In the genomic region with DNA sequence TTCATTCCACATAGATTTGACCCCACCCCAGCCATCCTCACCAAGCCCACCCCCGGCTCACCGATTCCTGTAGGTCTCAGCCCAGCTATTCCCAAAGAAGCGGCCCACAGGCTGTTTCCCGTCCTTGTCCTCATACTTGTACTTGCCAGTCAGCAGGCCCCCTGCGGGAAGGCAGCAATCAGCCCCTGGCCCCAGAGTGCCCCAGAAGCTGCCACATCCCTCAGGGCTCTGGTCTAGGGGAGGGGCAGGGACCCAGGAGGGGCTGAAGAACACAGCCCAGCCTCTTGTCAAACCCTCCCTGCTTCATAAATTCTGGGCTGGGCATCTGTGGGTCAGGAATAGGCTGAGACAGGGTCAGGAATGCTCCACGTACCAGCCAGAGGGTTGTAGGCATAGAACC, we compare ENCODE assay signal across 29 cellular contexts.
"Had no signal": no experiment of that assay in that cellular context is flagged by ENCODE, and none has a peak within 500 bp of the region (broad histone marks: within the 10 kb centered on the region; RNA-seq: fewer than 3 reads in every experiment).

No MANE protein-coding gene starts in this region.

- H3K27me3 Mint-ChIP-seq: activated CD4-positive, alpha-beta memory T cell treated with anti-CD3 and anti-CD28 coated beads for 36 hours; activated naive CD4-positive, alpha-beta T cell treated with anti-CD3 and anti-CD28 coated beads, Interleukin-2, amount 50 U/mL, for 24 hours; activated naive CD8-positive, alpha-beta T cell treated with anti-CD3 and anti-CD28 coated beads, Interleukin-2, amount 10 ng/mL, durations not matched to agents 7 days and 5 days; activated T-helper 17 cell treated with anti-CD3 and anti-CD28 coated beads, Interleukin-2, amount 50 U/mL, for 72 hours; effector memory CD8-positive, alpha-beta T cell had no signal

- ATAC-seq: activated CD8-positive, alpha-beta T cell treated with anti-CD3 and anti-CD28 coated beads, Interleukin-2, amount 10 ng/mL, durations not matched to agents 7 days and 5 days; activated T-cell treated with anti-CD3 and anti-CD28 coated beads, Interleukin-2, amount 50 U/mL, for 4 hours; activated T-helper 17 cell treated with anti-CD3 and anti-CD28 coated beads, Interleukin-2, amount 50 U/mL, for 72 hours; body of pancreas; effector memory CD8-positive, alpha-beta T cell; foreskin keratinocyte; gastrocnemius medialis; heart left ventricle; WTC11 had no signal

- H3K9me3 ChIP-seq: body of pancreas, esophagus muscularis mucosa, gastrocnemius medialis, heart left ventricle had no signal

- H3K27ac Mint-ChIP-seq: activated CD4-positive, alpha-beta memory T cell treated with anti-CD3 and anti-CD28 coated beads for 36 hours; activated CD8-positive, alpha-beta T cell treated with anti-CD3 and anti-CD28 coated beads, Interleukin-2, amount 10 ng/mL, durations not matched to agents 7 days and 5 days; activated naive CD4-positive, alpha-beta T cell treated with anti-CD3 and anti-CD28 coated beads, Interleukin-2, amount 50 U/mL, for 24 hours; activated naive CD8-positive, alpha-beta T cell treated with anti-CD3 and anti-CD28 coated beads, Interleukin-2, amount 10 ng/mL, durations not matched to agents 7 days and 5 days; activated T-helper 17 cell treated with anti-CD3 and anti-CD28 coated beads, Interleukin-2, amount 50 U/mL, for 72 hours; WTC11 had no signal

- H3K4me3 ChIP-seq: body of pancreas, esophagus muscularis mucosa, gastrocnemius medialis, heart left ventricle had no signal

- FAIRE-seq: colon, TTC549 had no signal

- H3K4me3 Mint-ChIP-seq: activated CD4-positive, alpha-beta memory T cell treated with anti-CD3 and anti-CD28 coated beads for 36 hours; activated CD8-positive, alpha-beta T cell treated with anti-CD3 and anti-CD28 coated beads, Interleukin-2, amount 10 ng/mL, durations not matched to agents 7 days and 5 days; activated naive CD4-positive, alpha-beta T cell treated with anti-CD3 and anti-CD28 coated beads, Interleukin-2, amount 50 U/mL, for 24 hours; activated naive CD8-positive, alpha-beta T cell treated with anti-CD3 and anti-CD28 coated beads, Interleukin-2, amount 10 ng/mL, durations not matched to agents 7 days and 5 days; activated T-cell treated with anti-CD3 and anti-CD28 coated beads, Interleukin-2, amount 50 U/mL, for 4 hours; activated T-helper 17 cell treated with anti-CD3 and anti-CD28 coated beads, Interleukin-2, amount 50 U/mL, for 72 hours; effector memory CD8-positive, alpha-beta T cell; WTC11 had no signal

- H3K9me3 Mint-ChIP-seq: activated CD4-positive, alpha-beta memory T cell treated with anti-CD3 and anti-CD28 coated beads for 36 hours; activated naive CD4-positive, alpha-beta T cell treated with anti-CD3 and anti-CD28 coated beads, Interleukin-2, amount 50 U/mL, for 24 hours; activated naive CD8-positive, alpha-beta T cell treated with anti-CD3 and anti-CD28 coated beads, Interleukin-2, amount 10 ng/mL, durations not matched to agents 7 days and 5 days; activated T-cell treated with anti-CD3 and anti-CD28 coated beads, Interleukin-2, amount 50 U/mL, for 4 hours; activated T-helper 17 cell treated with anti-CD3 and anti-CD28 coated beads, Interleukin-2, amount 50 U/mL, for 72 hours; effector memory CD8-positive, alpha-beta T cell; WTC11 had no signal

- H3K27me3 ChIP-seq: body of pancreas, esophagus muscularis mucosa, foreskin keratinocyte, gastrocnemius medialis, heart left ventricle had no signal

- H3K27ac ChIP-seq: body of pancreas, esophagus muscularis mucosa, foreskin keratinocyte, gastrocnemius medialis, heart left ventricle, VCaP had no signal

- H3K4me1 ChIP-seq: foreskin keratinocyte had no signal

- DNase-seq: activated CD4-positive, alpha-beta memory T cell treated with anti-CD3 and anti-CD28 coated beads for 36 hours; activated CD4-positive, alpha-beta T cell treated with anti-CD3 and anti-CD28 coated beads for 1 hour; activated CD4-positive, alpha-beta T cell treated with anti-CD3 and anti-CD28 coated beads for 4 hours; activated CD8-positive, alpha-beta T cell treated with anti-CD3 and anti-CD28 coated beads, Interleukin-2, amount 10 ng/mL, durations not matched to agents 7 days and 5 days; activated gamma-delta T cell; activated naive CD4-positive, alpha-beta T cell; activated naive CD8-positive, alpha-beta T cell treated with anti-CD3 and anti-CD28 coated beads, Interleukin-2, amount 10 ng/mL, durations not matched to agents 7 days and 5 days; activated T-cell treated with anti-CD3 and anti-CD28 coated beads, Interleukin-2, amount 50 U/mL, for 4 hours; amniotic stem cell; anterior cingulate cortex; body of pancreas; caudate nucleus; cortex of kidney; dermis blood vessel endothelial cell; effector CD4-positive, alpha-beta T cell; effector memory CD8-positive, alpha-beta T cell; erythroblast; foreskin keratinocyte; gastrocnemius medialis; glutamatergic neuron; T-helper 2 cell had no signal
